17 cellular contexts compared by ENCODE assay signal in the genomic region with DNA sequence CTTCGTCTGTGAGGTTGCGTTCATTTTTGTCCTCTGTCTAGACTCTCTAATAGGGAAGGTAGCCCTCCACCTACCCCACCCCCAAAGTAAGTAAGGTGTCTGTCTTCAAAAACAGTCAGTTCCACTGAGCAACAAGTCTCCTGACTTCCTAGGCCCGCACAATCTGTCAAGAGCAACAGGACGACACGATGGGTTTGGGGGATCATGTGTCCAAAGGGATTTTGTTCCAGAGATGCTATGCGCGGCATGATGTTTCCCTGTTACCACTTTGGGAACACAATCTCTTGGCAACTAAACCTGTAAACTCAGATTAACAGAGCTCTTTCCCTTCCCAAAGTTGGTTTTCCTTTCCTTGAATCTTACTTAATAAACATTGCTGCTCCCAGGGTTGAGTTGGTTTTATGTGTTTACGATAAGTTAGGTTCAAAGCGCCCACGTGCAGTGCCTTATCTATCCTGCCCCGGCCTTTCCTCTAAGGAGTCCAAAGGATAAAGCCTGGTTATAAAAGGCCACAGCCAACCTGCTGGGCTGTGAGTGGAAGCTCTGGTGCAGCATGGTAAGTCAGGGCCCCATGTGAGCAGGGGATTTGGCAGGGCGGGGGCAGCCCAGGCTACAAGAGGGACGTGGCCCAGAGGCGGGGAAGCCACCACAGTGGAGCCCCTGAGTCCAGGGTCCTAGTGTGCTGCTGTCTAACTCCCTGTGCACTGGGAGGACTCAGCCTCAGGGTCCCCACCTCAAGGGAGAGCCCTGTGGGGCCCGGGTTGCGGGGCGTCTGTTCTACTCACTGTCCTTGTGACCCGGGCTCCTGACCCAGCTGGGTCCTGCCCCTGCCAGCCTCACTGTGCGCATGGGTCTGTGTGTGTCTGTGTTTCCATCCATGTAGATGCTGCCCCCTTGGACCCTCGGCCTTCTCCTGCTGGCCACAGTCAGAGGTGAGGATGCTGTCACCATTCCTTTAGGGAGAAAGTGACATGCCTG. TPM values are rescaled to one million over a fixed set of nuclear protein-coding genes. Genes with fewer than 3 reads are reported as not detected.
DNase-seq lines count a peak whose midpoint lies in the region; ATAC-seq and TF ChIP-seq lines count a peak whose summit lies in the region.
"Had no signal": no experiment of that assay in that cellular context is flagged by ENCODE, and none has a peak within 500 bp of the region (broad histone marks: within the 10 kb centered on the region; RNA-seq: fewer than 3 reads in every experiment).

PNLIPRP2 (plus strand) TSS at position 531 of the 978 bp plus-strand sequence.

- H3K36me3 ChIP-seq in tibial artery: no peaks in the 10 kb centered on the region
- H3K36me3 ChIP-seq in naive thymus-derived CD4-positive, alpha-beta T cell (ENCODE audit: control insufficient read depth in 2 of 3, insufficient read depth in 3 of 3, low read length in 3 of 3): no peaks in the 10 kb centered on the region

- peak; percentile 47 for ATAC-seq in stimulated activated naive CD8-positive, alpha-beta T cell treated with anti-CD3 and anti-CD28 coated beads, Interleukin-15, amount 100 ng/mL, for 72 hours
- ATAC-seq in stimulated activated naive CD8-positive, alpha-beta T cell treated with anti-CD3 and anti-CD28 coated beads, Interleukin-15, Interleukin-2, amounts not matched to agents 100 U/mL and 50 U/mL, for 24 hours: no peak
- peak; percentile 10 for ATAC-seq in sciatic nerve
- ATAC-seq in naive thymus-derived CD4-positive, alpha-beta T cell: no peak
- no peak for ATAC-seq in activated CD4-positive, CD25-positive, alpha-beta regulatory T cell treated with anti-CD3 and anti-CD28 coated beads, Interleukin-2, amount 50 U/mL, for 24 hours
- ATAC-seq: A549 had no signal

- no peak within 1 kb of the TSS for H3K4me3 Mint-ChIP-seq in stimulated activated naive CD8-positive, alpha-beta T cell treated with anti-CD3 and anti-CD28 coated beads, Interleukin-15, amount 100 ng/mL, for 72 hours
- H3K4me3 Mint-ChIP-seq in naive thymus-derived CD4-positive, alpha-beta T cell: no peak within 1 kb of the TSS
- H3K4me3 Mint-ChIP-seq: H9 had no signal

- no peak within 1 kb of the TSS for H3K4me3 ChIP-seq in tibial artery
- H3K4me3 ChIP-seq in naive thymus-derived CD4-positive, alpha-beta T cell (ENCODE audit: low read length): no peak within 1 kb of the TSS
- H3K4me3 ChIP-seq: A549 had no signal

- no peaks in the 10 kb centered on the region for H3K4me1 Mint-ChIP-seq in stimulated activated naive CD8-positive, alpha-beta T cell treated with anti-CD3 and anti-CD28 coated beads, Interleukin-15, amount 100 ng/mL, for 72 hours
- peaks cover 0 to 6% (median 0%) of the 10 kb centered on the region in 7 donors for H3K4me1 Mint-ChIP-seq in naive thymus-derived CD4-positive, alpha-beta T cell

- H3K9me3 ChIP-seq in tibial artery: no peaks in the 10 kb centered on the region
- no peaks in the 10 kb centered on the region for H3K9me3 ChIP-seq in naive thymus-derived CD4-positive, alpha-beta T cell (ENCODE audit: control insufficient read depth in 2 of 3, low read length in 3 of 3)
- H3K9me3 ChIP-seq: A549 had no signal

- no peak within 1 kb of the TSS for H3K27ac Mint-ChIP-seq in stimulated activated naive CD8-positive, alpha-beta T cell treated with anti-CD3 and anti-CD28 coated beads, Interleukin-15, amount 100 ng/mL, for 72 hours
- H3K27ac Mint-ChIP-seq in naive thymus-derived CD4-positive, alpha-beta T cell: no peak within 1 kb of the TSS
- H3K27ac Mint-ChIP-seq: H9 had no signal

- H3K27ac ChIP-seq in tibial artery: no peak within 1 kb of the TSS
- no peak within 1 kb of the TSS for H3K27ac ChIP-seq in naive thymus-derived CD4-positive, alpha-beta T cell (ENCODE audit: low read depth, low read length)
- H3K27ac ChIP-seq: A549, C4-2B had no signal

- H3K27me3 ChIP-seq in tibial artery: peaks cover 0 to 19% of the 10 kb centered on the region in 2 donors
- no peaks in the 10 kb centered on the region for H3K27me3 ChIP-seq in naive thymus-derived CD4-positive, alpha-beta T cell (ENCODE audit: control insufficient read depth in 2 of 2, insufficient read depth in 2 of 2, low read length in 2 of 2)

- H3K4me1 ChIP-seq in tibial artery: no peaks in the 10 kb centered on the region
- H3K4me1 ChIP-seq in naive thymus-derived CD4-positive, alpha-beta T cell (ENCODE audit: control insufficient read depth in 2 of 2, insufficient read depth in 2 of 2, low read length in 2 of 2): no peaks in the 10 kb centered on the region
- H3K4me1 ChIP-seq: A549 had no signal

- no peak for DNase-seq in stimulated activated naive CD8-positive, alpha-beta T cell treated with anti-CD3 and anti-CD28 coated beads, Interleukin-15, amount 100 ng/mL, for 72 hours
- no peak for DNase-seq in stimulated activated naive CD8-positive, alpha-beta T cell treated with anti-CD3 and anti-CD28 coated beads, Interleukin-15, Interleukin-2, amounts not matched to agents 100 U/mL and 50 U/mL, for 24 hours
- peak; percentile 40 for DNase-seq in islet precursor cell
- no peak for DNase-seq in sciatic nerve (ENCODE audit: low spot score)
- DNase-seq in tibial artery: no peak
- DNase-seq in naive thymus-derived CD4-positive, alpha-beta T cell: no peak
- DNase-seq: COR-L47, H9, MV-4-11, NCI-H1436, NCI-H2029 treated with DMSO at 0.1 percent for 48 hours, NCI-H510A, RPMI8226 had no signal

- no peaks in the 10 kb centered on the region for H3K36me3 Mint-ChIP-seq in naive thymus-derived CD4-positive, alpha-beta T cell

- H3K9me3 Mint-ChIP-seq in stimulated activated naive CD8-positive, alpha-beta T cell treated with anti-CD3 and anti-CD28 coated beads, Interleukin-15, amount 100 ng/mL, for 72 hours: no peaks in the 10 kb centered on the region
- peaks cover 0 to 8% (median 0%) of the 10 kb centered on the region in 11 donors for H3K9me3 Mint-ChIP-seq in naive thymus-derived CD4-positive, alpha-beta T cell
- H3K9me3 Mint-ChIP-seq: H9 had no signal

- no peak for TF ChIP-seq CTCF in tibial artery (IDR thresholded peaks at IDR 0.05)

- peaks cover 42% of the 10 kb centered on the region for H3K27me3 Mint-ChIP-seq in stimulated activated naive CD8-positive, alpha-beta T cell treated with anti-CD3 and anti-CD28 coated beads, Interleukin-15, amount 100 ng/mL, for 72 hours
- peaks cover 0 to 41% (median 27%) of the 10 kb centered on the region in 5 donors for H3K27me3 Mint-ChIP-seq in naive thymus-derived CD4-positive, alpha-beta T cell

- intact Hi-C loops in sciatic nerve (cut with DNase I) (no loop called here), tibial artery (cut with DNase I; ENCODE audit: low total_unique reads) (no loop called here)
- intact Hi-C loops in naive thymus-derived CD4-positive, alpha-beta T cell (cut with micrococcal nuclease): no loop called here

- CTCF ChIA-PET in naive thymus-derived CD4-positive, alpha-beta T cell (lab: Charles Lee): no interaction called here

- POLR2A ChIA-PET in naive thymus-derived CD4-positive, alpha-beta T cell (lab: Charles Lee): no interaction called here

RNA-seq across cellular contexts. Expression of gene PNLIPRP2, which starts in this region (rescaled TPM):
- total RNA-seq in sciatic nerve: 1.6 TPM
- total RNA-seq in naive thymus-derived CD4-positive, alpha-beta T cell: not detected
- polyA plus RNA-seq in naive thymus-derived CD4-positive, alpha-beta T cell: not detected
- total RNA-seq: HT1080 had no signal

Comparison
In these comparisons a context has a peak if more than half of its experiments do, and no peak if none do; other contexts are left out.
1. ATAC-seq: peak in stimulated activated naive CD8-positive, alpha-beta T cell treated with anti-CD3 and anti-CD28 coated beads, Interleukin-15, amount 100 ng/mL, for 72 hours (single experiment) and sciatic nerve (single experiment); none in stimulated activated naive CD8-positive, alpha-beta T cell treated with anti-CD3 and anti-CD28 coated beads, Interleukin-15, Interleukin-2, amounts not matched to agents 100 U/mL and 50 U/mL, for 24 hours (single experiment), naive thymus-derived CD4-positive, alpha-beta T cell (single experiment) and activated CD4-positive, CD25-positive, alpha-beta regulatory T cell treated with anti-CD3 and anti-CD28 coated beads, Interleukin-2, amount 50 U/mL, for 24 hours (0 of 2).